1 cellular context compared by ENCODE assay signal in genomic region chr1:25338188-25338981, GRCh38.
TF ChIP-seq lines count a peak whose summit lies in the region.

TSS of gene TMEM50A (plus strand) at chr1:25338334. CDS start at chr1:25340487, 2,153 bp downstream.

TF ChIP-seq in GM12878, 131 proteins besides CTCF, POLR2A, EP300 and RAD21 (continued from another document):
- TF ChIP-seq ELK1 (IDR thresholded peaks at IDR 0.05; ENCODE audit: low read depth, low read length) (no peak), CHD2 (IDR thresholded peaks at IDR 0.05; ENCODE audit: borderline replicate concordance, low read depth, low read length) (no peak), KLF5 (IDR thresholded peaks at IDR 0.05; ENCODE audit: partially characterized antibody) (peak; percentile 68)
